10 cellular contexts compared by ENCODE assay signal in the genomic region with DNA sequence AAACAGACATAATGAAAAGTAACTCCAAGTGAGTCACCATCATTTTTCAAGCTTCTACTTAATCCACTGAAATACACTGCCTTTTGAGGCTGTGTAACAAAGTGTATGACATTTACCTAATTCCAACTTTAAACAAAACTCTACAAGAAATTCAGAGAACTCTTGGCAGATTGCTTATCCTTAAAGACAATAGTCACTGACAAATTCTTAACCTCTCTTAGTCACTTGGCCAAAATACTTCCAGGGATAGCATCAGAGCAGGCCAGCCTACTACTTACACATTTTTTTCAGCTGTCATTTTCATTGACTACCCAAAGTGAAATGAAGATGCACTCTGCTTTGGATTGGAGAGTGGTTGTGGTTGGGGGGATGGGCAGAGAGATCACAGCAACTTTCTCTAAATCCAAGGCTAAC. TPM values are rescaled to one million over a fixed set of nuclear protein-coding genes. Genes with fewer than 3 reads are reported as not detected.
DNase-seq lines count a peak whose midpoint lies in the region; TF ChIP-seq lines count a peak whose summit lies in the region.
"Had no signal": no experiment of that assay in that cellular context is flagged by ENCODE, and none has a peak within 500 bp of the region (broad histone marks: within the 10 kb centered on the region; RNA-seq: fewer than 3 reads in every experiment).

No MANE protein-coding gene starts in this region.

- POLR2A ChIA-PET in A673 (lab: Charles Lee; ENCODE audit: low non-redundant PET) = interaction anchor here (0.5 kb wide), 1 partner anchor 75 kb away, joined by 3 read pairs; no protein-coding TSS in a partner anchor

- no peaks in the 10 kb centered on the region for H3K9me3 ChIP-seq in A673 (ENCODE audit: low read depth, low read length, poor library complexity, severe bottlenecking)
- H3K9me3 ChIP-seq in MG63 = no peaks in the 10 kb centered on the region
- H3K9me3 ChIP-seq in muscle layer of duodenum (ENCODE audit: control insufficient read depth in 1 of 2, low read length in 2 of 2) = no peaks in the 10 kb centered on the region
- H3K9me3 ChIP-seq: neutrophil had no signal

- H3K36me3 ChIP-seq in A673 (ENCODE audit: insufficient read depth, low read length, poor library complexity, severe bottlenecking) = peaks cover 39% of the 10 kb centered on the region
- H3K36me3 ChIP-seq in MG63 = peaks cover 68% of the 10 kb centered on the region
- H3K36me3 ChIP-seq in muscle layer of duodenum (ENCODE audit: control insufficient read depth in 1 of 2, insufficient read depth in 2 of 2, low read length in 2 of 2) = peaks cover 0 to 13% of the 10 kb centered on the region in 2 donors
- H3K36me3 ChIP-seq in H7 (replicated peaks; ENCODE audit: control insufficient read depth, insufficient read depth, low read length) = no peaks in the 10 kb centered on the region; the same call in none of the 2 replicates
- H3K36me3 ChIP-seq: neutrophil had no signal

- intact Hi-C loops in A673 (cut with micrococcal nuclease; ENCODE audit: unreplicated experiment) = loop anchor here (10.0 kb wide), 1 partner anchor 49 kb away; no protein-coding TSS in a partner anchor

- H3K4me3 ChIP-seq in A673 (ENCODE audit: low read depth, low read length, poor library complexity, severe bottlenecking) (peak overlapping the region; percentile 10), MG63 (peak overlapping the region; percentile 87), muscle layer of duodenum (ENCODE audit: low read depth in 1 of 2, low read length in 2 of 2) (peak overlapping the region; percentile 8 to 75), H7 (ENCODE audit: insufficient read depth, low read depth, low read length) (no peak overlapping the region)

- H3K27ac ChIP-seq in A673 (ENCODE audit: low read depth, low read length, poor library complexity, severe bottlenecking) (peak overlapping the region; percentile 3), muscle layer of duodenum (ENCODE audit: low read length) (peak overlapping the region; percentile 6)
- H3K27ac ChIP-seq: neutrophil had no signal

- H3K4me1 ChIP-seq in A673 (ENCODE audit: insufficient read depth, low read length, poor library complexity, severe bottlenecking) = peaks cover 17% of the 10 kb centered on the region
- H3K4me1 ChIP-seq in muscle layer of duodenum (ENCODE audit: control insufficient read depth in 1 of 2, insufficient read depth in 2 of 2, low read length in 2 of 2) = peaks cover 11 to 31% of the 10 kb centered on the region in 2 donors

- no peaks in the 10 kb centered on the region for H3K27me3 ChIP-seq in A673 (replicated peaks; ENCODE audit: insufficient read depth, low read depth, low read length, poor library complexity)
- no peaks in the 10 kb centered on the region for H3K27me3 ChIP-seq in MG63
- peaks cover 8% of the 10 kb centered on the region for H3K27me3 ChIP-seq in muscle layer of duodenum (ENCODE audit: low read depth, low read length)
- no peaks in the 10 kb centered on the region for H3K27me3 ChIP-seq in H7 (ENCODE audit: control insufficient read depth, insufficient read depth, low read length)

- DNase-seq in A673 (ENCODE audit: low spot score) (no peak), MG63 (peak; percentile 33), dermis blood vessel endothelial cell (peak; percentile 64), GDM1 (lab: John Stamatoyannopoulos, UW) (no peak), H7 (no peak), NCI-H2081 (lab: John Stamatoyannopoulos, UW) (no peak)
- DNase-seq in activated CD8-positive, alpha-beta memory T cell treated with anti-CD3 and anti-CD28 coated beads, Interleukin-2, amount 50 U/mL, for 48 hours = no peak
- DNase-seq: activated T-cell treated with anti-CD3 and anti-CD28 coated beads, Interleukin-2, amount 50 U/mL, for 4 hours had no signal

- CTCF ChIA-PET in A673 (lab: Charles Lee) = no interaction called here

- no peak for TF ChIP-seq CTCF in A673 (conservative IDR thresholded peaks at IDR 0.05; ENCODE audit: low read depth, low read length)

- no TSS peak for BruUV-seq in A673 (replicated peaks; lab: Mats Ljungman, UMichigan)

RNA-seq across cellular contexts. Expression of a gene that starts 3.6 kb away (rescaled TPM):
- total RNA-seq in A673 (2021) = 72.9 and 76.8 TPM in 2 replicates
- total RNA-seq in MG63 (2014; rRNA removed; shearing (Covaris generic); ENCODE audit: low replicate concordance) = 51.3 and 93.0 TPM in 2 replicates
- total RNA-seq in dermis blood vessel endothelial cell = 111 and 207 TPM in 2 replicates
- total RNA-seq in H7 (2014; rRNA removed; shearing (Covaris generic)) = 14.1 and 22.0 TPM in 2 replicates

Comparison
In these comparisons a context has a peak if more than half of its experiments do, and no peak if none do; other contexts are left out.
1. DNase-seq: peak in MG63 (single experiment) and dermis blood vessel endothelial cell (single experiment); none in A673 (single experiment), GDM1 (single experiment), H7 (single experiment), NCI-H2081 (0 of 2) and activated CD8-positive, alpha-beta memory T cell treated with anti-CD3 and anti-CD28 coated beads, Interleukin-2, amount 50 U/mL, for 48 hours (single experiment).